13 cellular contexts compared by ENCODE assay signal in the genomic region with DNA sequence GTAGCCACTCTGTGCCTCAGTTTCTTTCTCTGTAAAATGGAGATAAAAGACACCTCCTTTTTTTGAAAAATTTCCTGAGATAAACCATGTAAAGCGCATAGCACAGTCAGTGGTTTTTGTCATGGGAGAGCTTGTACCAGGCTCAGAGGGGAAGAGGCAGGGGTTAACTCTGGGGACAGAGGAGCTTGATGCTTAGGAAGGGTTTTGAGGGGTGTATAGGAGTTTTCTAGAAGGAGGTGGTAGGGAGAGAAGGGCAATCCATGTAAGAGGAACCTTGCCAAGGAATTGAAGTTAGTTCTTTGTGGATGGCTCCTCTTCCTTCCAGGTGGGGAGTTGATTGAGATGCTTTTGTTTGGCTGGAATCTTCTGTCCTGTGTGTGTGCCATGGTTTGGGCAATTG.
"Had no signal": no experiment of that assay in that cellular context is flagged by ENCODE, and none has a peak within 500 bp of the region (broad histone marks: within the 10 kb centered on the region; RNA-seq: fewer than 3 reads in every experiment).

No MANE protein-coding gene starts in this region.

- H3K36me3 ChIP-seq: colonic mucosa, neutrophil, tibial nerve had no signal

- H3K9me3 Mint-ChIP-seq: activated CD4-positive, alpha-beta memory T cell treated with anti-CD3 and anti-CD28 coated beads, Interleukin-2, amount 10 ng/mL, durations not matched to agents 7 days and 5 days; activated T-cell treated with anti-CD3 and anti-CD28 coated beads, Interleukin-2, amount 50 U/mL, for 24 hours had no signal

- H3K4me1 ChIP-seq: parathyroid adenoma, tibial nerve had no signal

- H3K9me3 ChIP-seq: colonic mucosa, neutrophil, tibial nerve had no signal

- H3K4me2 ChIP-seq: hepatocyte had no signal

- DNase-seq: activated CD4-positive, alpha-beta memory T cell treated with anti-CD3 and anti-CD28 coated beads, Interleukin-2, amount 10 ng/mL, durations not matched to agents 7 days and 5 days; activated CD4-positive, alpha-beta T cell treated with anti-CD3 and anti-CD28 coated beads for 36 hours; activated naive CD4-positive, alpha-beta T cell treated with anti-CD3 and anti-CD28 coated beads, Interleukin-2, amount 50 U/mL, for 16 hours; activated T-cell treated with anti-CD3 and anti-CD28 coated beads, Interleukin-2, amount 50 U/mL, for 24 hours; islet precursor cell; stimulated activated CD4-positive, alpha-beta T cell treated with anti-CD3 and anti-CD28 coated beads, Interleukin-12 subunit alpha, Interleukin-12 subunit beta, amount 100 ng/mL, for 4 hours; stimulated activated CD4-positive, alpha-beta T cell treated with anti-CD3 and anti-CD28 coated beads, Interleukin-2, amount 100 ng/mL, for 24 hours had no signal

- ATAC-seq: activated CD4-positive, alpha-beta T cell treated with anti-CD3 and anti-CD28 coated beads for 36 hours had no signal

- H3K4me3 Mint-ChIP-seq: activated CD4-positive, alpha-beta memory T cell treated with anti-CD3 and anti-CD28 coated beads, Interleukin-2, amount 10 ng/mL, durations not matched to agents 7 days and 5 days; activated CD4-positive, alpha-beta T cell treated with anti-CD3 and anti-CD28 coated beads for 36 hours; activated T-cell treated with anti-CD3 and anti-CD28 coated beads, Interleukin-2, amount 50 U/mL, for 24 hours had no signal

- H3K27me3 ChIP-seq: colonic mucosa, hepatocyte, tibial nerve had no signal

- H3K27me3 Mint-ChIP-seq: activated CD4-positive, alpha-beta memory T cell treated with anti-CD3 and anti-CD28 coated beads, Interleukin-2, amount 10 ng/mL, durations not matched to agents 7 days and 5 days; activated CD4-positive, alpha-beta T cell treated with anti-CD3 and anti-CD28 coated beads for 36 hours; activated T-cell treated with anti-CD3 and anti-CD28 coated beads, Interleukin-2, amount 50 U/mL, for 24 hours had no signal

- H2AFZ ChIP-seq: hepatocyte, parathyroid adenoma had no signal

- H3K4me3 ChIP-seq: colonic mucosa, hepatocyte, lung, tibial nerve had no signal

- H3K27ac ChIP-seq: hepatocyte, neutrophil, tibial nerve had no signal

- H3K9ac ChIP-seq: parathyroid adenoma had no signal

- H3K4me1 Mint-ChIP-seq: activated CD4-positive, alpha-beta memory T cell treated with anti-CD3 and anti-CD28 coated beads, Interleukin-2, amount 10 ng/mL, durations not matched to agents 7 days and 5 days; activated CD4-positive, alpha-beta T cell treated with anti-CD3 and anti-CD28 coated beads for 36 hours had no signal

- H3K27ac Mint-ChIP-seq: activated CD4-positive, alpha-beta memory T cell treated with anti-CD3 and anti-CD28 coated beads, Interleukin-2, amount 10 ng/mL, durations not matched to agents 7 days and 5 days; activated CD4-positive, alpha-beta T cell treated with anti-CD3 and anti-CD28 coated beads for 36 hours; activated T-cell treated with anti-CD3 and anti-CD28 coated beads, Interleukin-2, amount 50 U/mL, for 24 hours had no signal
